8 cellular contexts compared by ENCODE assay signal in genomic region chr9:27572566-27572917, GRCh38. TPM values are rescaled to one million over a fixed set of nuclear protein-coding genes. Genes with fewer than 3 reads are reported as not detected.
A peak's percentile ranks its signal among the peaks of the same experiment; 100 is the strongest.
DNase-seq lines count a peak whose midpoint lies in the region; ATAC-seq and TF ChIP-seq lines count a peak whose summit lies in the region.

No MANE protein-coding gene starts in this region.

- peaks cover 4% of the 10 kb centered on the region for H3K27me3 Mint-ChIP-seq in activated T-cell treated with anti-CD3 and anti-CD28 coated beads, Interleukin-2, amount 50 U/mL, for 24 hours
- H3K27me3 Mint-ChIP-seq in IgD-negative memory B cell (no peaks in the 10 kb centered on the region), mesothelial cell of epicardium (ENCODE audit: low read depth) (no peaks in the 10 kb centered on the region)
- H3K27me3 Mint-ChIP-seq in T-helper 1 cell treated with Interleukin-12 subunit alpha and Interleukin-12 subunit beta and Interleukin-4 antibody, amounts not matched to agents 30 μg/mL and 1 μg/mL, for 36 hours (ENCODE audit: low read depth) = peaks cover 5% of the 10 kb centered on the region

- no peak for TF ChIP-seq CTCF in epithelial cell of esophagus (IDR thresholded peaks at IDR 0.05; ENCODE audit: insufficient read depth, low read depth, low read length, missing control alignments)
- no peak for TF ChIP-seq CTCF in mesothelial cell of epicardium (IDR thresholded peaks at IDR 0.05; ENCODE audit: unreplicated experiment)
- no peak for TF ChIP-seq CTCF in upper lobe of left lung (IDR thresholded peaks at IDR 0.05)

- no peaks in the 10 kb centered on the region for H3K36me3 ChIP-seq in upper lobe of left lung

- H3K27ac Mint-ChIP-seq in activated T-cell treated with anti-CD3 and anti-CD28 coated beads, Interleukin-2, amount 50 U/mL, for 24 hours = peak overlapping the region; percentile 100
- peak overlapping the region; percentile 97 to 99 (median 98) for H3K27ac Mint-ChIP-seq in IgD-negative memory B cell
- H3K27ac Mint-ChIP-seq in T-helper 1 cell treated with Interleukin-12 subunit alpha and Interleukin-12 subunit beta and Interleukin-4 antibody, amounts not matched to agents 30 μg/mL and 1 μg/mL, for 36 hours = peak overlapping the region; percentile 97
- peak overlapping the region; percentile 92 for H3K27ac Mint-ChIP-seq in mesothelial cell of epicardium

- no peak for DNase-seq in activated T-cell treated with anti-CD3 and anti-CD28 coated beads, Interleukin-2, amount 50 U/mL, for 24 hours
- no peak for DNase-seq in activated T-cell treated with anti-CD3 and anti-CD28 coated beads for 4 hours
- DNase-seq in epithelial cell of esophagus (ENCODE audit: low read depth) = peak; percentile 80
- DNase-seq in mesothelial cell of epicardium (ENCODE audit: low spot score in 2 of 2, unreplicated experiment in 2 of 2) = no peak
- DNase-seq in upper lobe of left lung = peak in 1 of 2 donors; percentile 85

- no peaks in the 10 kb centered on the region for H3K9me3 ChIP-seq in upper lobe of left lung

- peak in 2 of 4 donors; percentile 46 to 78 for TF ChIP-seq EP300 in upper lobe of left lung (IDR thresholded peaks at IDR 0.05)

- peak overlapping the region; percentile 83 for H3K4me3 ChIP-seq in epithelial cell of esophagus (ENCODE audit: low read length)
- peak overlapping the region; percentile 60 to 81 (median 78) for H3K4me3 ChIP-seq in upper lobe of left lung

- H3K4me3 Mint-ChIP-seq in activated T-cell treated with anti-CD3 and anti-CD28 coated beads, Interleukin-2, amount 50 U/mL, for 24 hours = peak overlapping the region; percentile 86
- peak overlapping the region; percentile 92 to 98 (median 98) for H3K4me3 Mint-ChIP-seq in IgD-negative memory B cell
- H3K4me3 Mint-ChIP-seq in T-helper 1 cell treated with Interleukin-12 subunit alpha and Interleukin-12 subunit beta and Interleukin-4 antibody, amounts not matched to agents 30 μg/mL and 1 μg/mL, for 36 hours = peak overlapping the region; percentile 89
- peak overlapping the region; percentile 85 for H3K4me3 Mint-ChIP-seq in mesothelial cell of epicardium

- no peaks in the 10 kb centered on the region for H3K27me3 ChIP-seq in upper lobe of left lung

- peaks cover 11% of the 10 kb centered on the region for H3K36me3 Mint-ChIP-seq in activated T-cell treated with anti-CD3 and anti-CD28 coated beads, Interleukin-2, amount 50 U/mL, for 24 hours (ENCODE audit: low read depth)
- H3K36me3 Mint-ChIP-seq in IgD-negative memory B cell = no peaks in the 10 kb centered on the region
- H3K36me3 Mint-ChIP-seq in T-helper 1 cell treated with Interleukin-12 subunit alpha and Interleukin-12 subunit beta and Interleukin-4 antibody, amounts not matched to agents 30 μg/mL and 1 μg/mL, for 36 hours (ENCODE audit: low read depth) = peaks cover 2% of the 10 kb centered on the region
- no peaks in the 10 kb centered on the region for H3K36me3 Mint-ChIP-seq in mesothelial cell of epicardium

- peak in 2 of 4 donors; percentile 4 to 63 for TF ChIP-seq POLR2A in upper lobe of left lung (IDR thresholded peaks at IDR 0.05)

- peaks cover 41% of the 10 kb centered on the region for H3K4me1 Mint-ChIP-seq in activated T-cell treated with anti-CD3 and anti-CD28 coated beads, Interleukin-2, amount 50 U/mL, for 24 hours (ENCODE audit: low read depth)
- peaks cover 7 to 21% (median 13%) of the 10 kb centered on the region in 3 donors for H3K4me1 Mint-ChIP-seq in IgD-negative memory B cell
- peaks cover 16% of the 10 kb centered on the region for H3K4me1 Mint-ChIP-seq in T-helper 1 cell treated with Interleukin-12 subunit alpha and Interleukin-12 subunit beta and Interleukin-4 antibody, amounts not matched to agents 30 μg/mL and 1 μg/mL, for 36 hours (ENCODE audit: low read depth)
- H3K4me1 Mint-ChIP-seq in mesothelial cell of epicardium = peaks cover 29% of the 10 kb centered on the region

- peak overlapping the region; percentile 96 to 99 (median 98) for H3K27ac ChIP-seq in upper lobe of left lung

- peaks cover 0 to 32% (median 14%) of the 10 kb centered on the region in 4 donors for H3K4me1 ChIP-seq in upper lobe of left lung

- H3K9me3 Mint-ChIP-seq in activated T-cell treated with anti-CD3 and anti-CD28 coated beads, Interleukin-2, amount 50 U/mL, for 24 hours = no peaks in the 10 kb centered on the region
- H3K9me3 Mint-ChIP-seq in IgD-negative memory B cell (no peaks in the 10 kb centered on the region), mesothelial cell of epicardium (no peaks in the 10 kb centered on the region)
- no peaks in the 10 kb centered on the region for H3K9me3 Mint-ChIP-seq in T-helper 1 cell treated with Interleukin-12 subunit alpha and Interleukin-12 subunit beta and Interleukin-4 antibody, amounts not matched to agents 30 μg/mL and 1 μg/mL, for 36 hours

- WGBS in upper lobe of left lung, 2 donors = 0 to 1% methylated on average over 4 to 6 of the region's 6 CpGs

- ATAC-seq in GM21786 (IDR thresholded peaks at IDR 0.05; ENCODE audit: unreplicated experiment) = peak; percentile 38
- peak; percentile 65 to 74 for ATAC-seq in upper lobe of left lung (ENCODE audit: low FRiP score in 2 of 2)

RNA-seq across cellular contexts. Expression of gene C9orf72, which starts 0.7 kb away (rescaled TPM):
- 15.3 TPM for polyA plus RNA-seq in IgD-negative memory B cell
- 22.0 to 22.9 TPM (median 22.0 TPM) in 3 replicates for total RNA-seq in mesothelial cell of epicardium
- 10 to 100 TPM; 16.9 to 57.8 (median 24.9) TPM for total RNA-seq in upper lobe of left lung

RNA-seq across cellular contexts. Expression of gene MOB3B, which starts 42.9 kb away (rescaled TPM):
- polyA plus RNA-seq in IgD-negative memory B cell = 7.1 TPM
- total RNA-seq in mesothelial cell of epicardium = 13.6 to 14.8 TPM (median 14.6 TPM) in 3 replicates
- total RNA-seq in upper lobe of left lung = 10 to 100 TPM in 3 of 6 donors, 1 to 10 TPM in 3; 4.2 to 20.7 (median 8.3) TPM

RNA-seq across cellular contexts. Expression of gene IFNK, which starts 48.5 kb away (rescaled TPM):
- polyA plus RNA-seq in IgD-negative memory B cell = not detected
- not detected in 3 replicates for total RNA-seq in mesothelial cell of epicardium
- not detected for total RNA-seq in upper lobe of left lung
